In genomic region chr6:68635706-68636513, GRCh38 we compare ENCODE assay signal across 7 cellular contexts. TPM values are rescaled to one million over a fixed set of nuclear protein-coding genes. Genes with fewer than 3 reads are reported as not detected.
DNase-seq lines count a peak whose midpoint lies in the region; ATAC-seq, FAIRE-seq and TF ChIP-seq lines count a peak whose summit lies in the region.

No MANE protein-coding gene starts in this region.

- H3K27ac ChIP-seq in right lobe of liver (peak overlapping the region in 2 of 3 donors; percentile 25 to 30), thoracic aorta (peak overlapping the region; percentile 3 to 58)

- TF ChIP-seq POLR2A in right lobe of liver (IDR thresholded peaks at IDR 0.05) = no peak

- no peak for TF ChIP-seq CTCF in GM10266 (IDR thresholded peaks at IDR 0.05; ENCODE audit: control insufficient read depth, insufficient read depth, low read depth, missing control alignments)
- TF ChIP-seq CTCF in bronchial epithelial cell (IDR thresholded peaks at IDR 0.05; ENCODE audit: insufficient read depth, low read length, severe bottlenecking) = no peak
- TF ChIP-seq CTCF in right lobe of liver (IDR thresholded peaks at IDR 0.05) = no peak
- no peak for TF ChIP-seq CTCF in thoracic aorta (IDR thresholded peaks at IDR 0.05)

- H3K4me3 ChIP-seq in bronchial epithelial cell (ENCODE audit: low read depth, low read length) = peak overlapping the region; percentile 32
- peak overlapping the region; percentile 27 to 60 (median 56) for H3K4me3 ChIP-seq in right lobe of liver
- peak overlapping the region; percentile 86 for H3K4me3 ChIP-seq in thoracic aorta

- H3K4me1 ChIP-seq in right lobe of liver (peaks cover 0 to 4% (median 0%) of the 10 kb centered on the region in 4 donors), thoracic aorta (ENCODE audit: control insufficient read depth in 1 of 2, low read depth in 2 of 2) (peaks cover 3 to 13% of the 10 kb centered on the region in 2 donors)

- DNase-seq in GM10266 (ENCODE audit: extremely low spot score) = peak; percentile 32
- DNase-seq in NCI-H1694 treated with DMSO at 0.1 percent for 48 hours (lab: John Stamatoyannopoulos, UW) = peak; percentile 20
- no peak for DNase-seq in bronchial epithelial cell (ENCODE audit: low read depth)
- no peak for DNase-seq in right lobe of liver
- no peak for DNase-seq in thoracic aorta (ENCODE audit: low spot score)

- FAIRE-seq in bronchial epithelial cell (lab: Jason Lieb, UNC) = no peak

- H3K27me3 ChIP-seq in bronchial epithelial cell (ENCODE audit: control insufficient read depth, insufficient read depth, low read length) = peaks cover 22% of the 10 kb centered on the region
- H3K27me3 ChIP-seq in right lobe of liver = peaks cover 0 to 17% of the 10 kb centered on the region in 2 donors
- H3K27me3 ChIP-seq in thoracic aorta (replicated peaks; ENCODE audit: insufficient read depth) = no peaks in the 10 kb centered on the region

- intact Hi-C loops in right lobe of liver (cut with DNase I) = loop anchor here in 1 of 2 donors (5.0 kb wide), 1 partner anchor 141 kb away; no protein-coding TSS in a partner anchor

- 3% methylated on average over 24 of the region's 24 CpGs for WGBS in right lobe of liver (ENCODE audit: insufficient coverage, low coverage, low lambda C conversion rate, missing lambda C conversion rate)

- H3K9me3 ChIP-seq in right lobe of liver (no peaks in the 10 kb centered on the region), thoracic aorta (no peaks in the 10 kb centered on the region)

- H3K36me3 ChIP-seq in bronchial epithelial cell (ENCODE audit: control insufficient read depth, insufficient read depth, low read length) (no peaks in the 10 kb centered on the region), right lobe of liver (no peaks in the 10 kb centered on the region), thoracic aorta (no peaks in the 10 kb centered on the region)

- peak in 1 of 4 donors; percentile 7 for ATAC-seq in right lobe of liver
- no peak for ATAC-seq in thoracic aorta (ENCODE audit: insufficient number of reproducible peaks, low FRiP score, low read depth)
- no peak for ATAC-seq in GM18909 (IDR thresholded peaks at IDR 0.05; ENCODE audit: poor library complexity, unreplicated experiment)
- ATAC-seq in GM19467 (IDR thresholded peaks at IDR 0.05; ENCODE audit: unreplicated experiment) = no peak

RNA-seq across cellular contexts. Expression of gene ADGRB3, which starts 0.8 kb away (rescaled TPM):
- total RNA-seq in bronchial epithelial cell (not detected in 2 replicates), right lobe of liver (under 1 TPM; 0.18 to 0.42 (median 0.24) TPM), thoracic aorta (10 to 100 TPM in 1 of 2 donors, 1 to 10 TPM in 1; 2.4 to 10.1 TPM)

Comparison
In these comparisons a context has a peak if more than half of its experiments do, and no peak if none do; other contexts are left out.
1. DNase-seq: peak in GM10266 (single experiment) and NCI-H1694 treated with DMSO at 0.1 percent for 48 hours (single experiment); none in bronchial epithelial cell (single experiment), right lobe of liver (0 of 3) and thoracic aorta (single experiment).
2. H3K4me3 ChIP-seq: peak in every context shown above with its lines; median percentile 86 in thoracic aorta; 56 in right lobe of liver; 32 in bronchial epithelial cell.